14 cellular contexts compared by ENCODE assay signal in genomic region chr16:33339093-33340071, GRCh38. TPM values are rescaled to one million over a fixed set of nuclear protein-coding genes. Genes with fewer than 3 reads are reported as not detected.
A peak's percentile ranks its signal among the peaks of the same experiment; 100 is the strongest.
DNase-seq lines count a peak whose midpoint lies in the region; ATAC-seq and TF ChIP-seq lines count a peak whose summit lies in the region.
"Not testable (repeated sequence)": the region's sequence is repeated elsewhere in the genome, so short reads cannot be mapped to it uniquely, and the experiment has no call there.
"Had no signal": no experiment of that assay in that cellular context is flagged by ENCODE, and none has a peak within 500 bp of the region (broad histone marks: within the 10 kb centered on the region; RNA-seq: fewer than 3 reads in every experiment).

No MANE protein-coding gene starts in this region.

- H3K36me3 Mint-ChIP-seq in activated B cell treated with CpG ODN at 0.5 μM for 24 hours (ENCODE audit: low read depth); activated T-cell treated with anti-CD3 and anti-CD28 coated beads, Interleukin-2, amount 50 U/mL, for 4 hours (ENCODE audit: insufficient read depth); central memory CD8-positive, alpha-beta T cell (ENCODE audit: insufficient read depth); natural killer cell treated with Interleukin-12 subunit alpha and Interleukin-12 subunit beta and Interleukin-15 and Interleukin-18, amount 100 ng/mL, for 72 hours: not testable (repeated sequence)

- H3K27me3 Mint-ChIP-seq in activated B cell treated with CpG ODN at 0.5 μM for 24 hours; activated T-cell treated with anti-CD3 and anti-CD28 coated beads, Interleukin-2, amount 50 U/mL, for 4 hours (ENCODE audit: low read depth); central memory CD8-positive, alpha-beta T cell; natural killer cell treated with Interleukin-12 subunit alpha and Interleukin-12 subunit beta and Interleukin-15 and Interleukin-18, amount 100 ng/mL, for 72 hours: not testable (repeated sequence)

- not testable (repeated sequence) for H3K4me3 Mint-ChIP-seq in activated B cell treated with CpG ODN at 0.5 μM for 24 hours; activated T-cell treated with anti-CD3 and anti-CD28 coated beads, Interleukin-2, amount 50 U/mL, for 4 hours; central memory CD8-positive, alpha-beta T cell; natural killer cell treated with Interleukin-12 subunit alpha and Interleukin-12 subunit beta and Interleukin-15 and Interleukin-18, amount 100 ng/mL, for 72 hours

- CTCF ChIA-PET in activated B cell treated with CpG ODN at 0.5 μM for 24 hours (lab: Charles Lee), result not testable (repeated sequence)

- H3K4me3 ChIP-seq in right cardiac atrium (ENCODE audit: low read length); upper lobe of right lung: not testable (repeated sequence)

- H3K4me1 Mint-ChIP-seq in activated B cell treated with CpG ODN at 0.5 μM for 24 hours; activated T-cell treated with anti-CD3 and anti-CD28 coated beads, Interleukin-2, amount 50 U/mL, for 4 hours (ENCODE audit: low read depth); central memory CD8-positive, alpha-beta T cell; natural killer cell treated with Interleukin-12 subunit alpha and Interleukin-12 subunit beta and Interleukin-15 and Interleukin-18, amount 100 ng/mL, for 72 hours (ENCODE audit: low read depth in 2 of 2): not testable (repeated sequence)

- ATAC-seq in activated B cell treated with CpG ODN at 0.5 μM for 24 hours (ENCODE audit: low read depth) (peak; percentile 18), right cardiac atrium (peak; percentile 80 to 93), upper lobe of right lung (peak; percentile 87)
- peak in 1 of 2 donors; percentile 62 for ATAC-seq in activated T-cell treated with anti-CD3 and anti-CD28 coated beads, Interleukin-2, amount 50 U/mL, for 4 hours
- ATAC-seq in central memory CD8-positive, alpha-beta T cell (replicated peaks; ENCODE audit: extremely low read depth, poor library complexity, severe bottlenecking), result peak; percentile 31
- ATAC-seq in natural killer cell treated with Interleukin-12 subunit alpha and Interleukin-12 subunit beta and Interleukin-15 and Interleukin-18, amount 100 ng/mL, for 72 hours, result peak in 1 of 2 donors; percentile 66

- H3K36me3 ChIP-seq in upper lobe of right lung, result not testable (repeated sequence)

- POLR2A ChIA-PET in activated B cell treated with CpG ODN at 0.5 μM for 24 hours (lab: Charles Lee), result not testable (repeated sequence)

- WGBS in right cardiac atrium, result 76% methylated on average over 3 of the region's 4 CpGs

- not testable (repeated sequence) for H3K27ac ChIP-seq in right cardiac atrium (ENCODE audit: low read length); upper lobe of right lung

- H3K27me3 ChIP-seq in right cardiac atrium (ENCODE audit: control insufficient read depth, insufficient read depth); upper lobe of right lung: not testable (repeated sequence)

- H3K27ac Mint-ChIP-seq in activated B cell treated with CpG ODN at 0.5 μM for 24 hours; central memory CD8-positive, alpha-beta T cell (ENCODE audit: low read depth); natural killer cell treated with Interleukin-12 subunit alpha and Interleukin-12 subunit beta and Interleukin-15 and Interleukin-18, amount 100 ng/mL, for 72 hours: not testable (repeated sequence)

- not testable (repeated sequence) for H3K4me1 ChIP-seq in right cardiac atrium (ENCODE audit: control insufficient read depth, insufficient read depth, low read length); upper lobe of right lung

- intact Hi-C loops in activated B cell treated with CpG ODN at 0.5 μM for 24 hours (cut with micrococcal nuclease); right cardiac atrium (cut with DNase I); upper lobe of right lung (cut with DNase I): not testable (repeated sequence)

- TF ChIP-seq CTCF in activated B cell treated with CpG ODN at 0.5 μM for 24 hours (IDR thresholded peaks at IDR 0.05); upper lobe of right lung (IDR thresholded peaks at IDR 0.05): not testable (repeated sequence)

- DNase-seq in HT-29 (ENCODE audit: low spot score) (peak; percentile 0), activated B cell treated with CpG ODN at 0.5 μM for 24 hours (peak; percentile 36)
- peak; percentile 52 for DNase-seq in activated T-cell treated with anti-CD3 and anti-CD28 coated beads, Interleukin-2, amount 50 U/mL, for 4 hours
- DNase-seq in central memory CD8-positive, alpha-beta T cell (ENCODE audit: low spot score in 2 of 2), result peak; percentile 43 to 55
- DNase-seq in right cardiac atrium, upper lobe of right lung: not testable (repeated sequence)
- DNase-seq in natural killer cell treated with Interleukin-12 subunit alpha and Interleukin-12 subunit beta and Interleukin-15 and Interleukin-18, amount 100 ng/mL, for 72 hours (ENCODE audit: low spot score), result peak; percentile 83
- peak; percentile 3 to 22 for DNase-seq in stimulated activated CD4-positive, alpha-beta T cell treated with anti-CD3 and anti-CD28 coated beads, Interleukin-4, amount 100 ng/mL, for 48 hours (ENCODE audit: low read depth in 2 of 2)

- H3K9me3 ChIP-seq in right cardiac atrium (ENCODE audit: control insufficient read depth, low read length); upper lobe of right lung: not testable (repeated sequence)

- not testable (repeated sequence) for H3K9me3 Mint-ChIP-seq in activated B cell treated with CpG ODN at 0.5 μM for 24 hours; activated T-cell treated with anti-CD3 and anti-CD28 coated beads, Interleukin-2, amount 50 U/mL, for 4 hours; central memory CD8-positive, alpha-beta T cell; natural killer cell treated with Interleukin-12 subunit alpha and Interleukin-12 subunit beta and Interleukin-15 and Interleukin-18, amount 100 ng/mL, for 72 hours

RNA-seq across cellular contexts. Expression of gene TP53TG3B, which starts 21.3 kb away (rescaled TPM):
- total RNA-seq in HT-29 (2014; rRNA removed; shearing (Covaris generic)), result not detected in 2 replicates
- total RNA-seq in activated B cell treated with CpG ODN at 0.5 μM for 24 hours (not detected in 2 replicates), right cardiac atrium (not detected), upper lobe of right lung (not detected)
- not detected for total RNA-seq in activated T-cell treated with anti-CD3 and anti-CD28 coated beads, Interleukin-2, amount 50 U/mL, for 4 hours
- polyA plus RNA-seq in right cardiac atrium, result not detected
- total RNA-seq in natural killer cell treated with Interleukin-12 subunit alpha and Interleukin-12 subunit beta and Interleukin-15 and Interleukin-18, amount 100 ng/mL, for 72 hours, result not detected
- total RNA-seq: activated T-cell treated with anti-CD3 and anti-CD28 coated beads, Interleukin-2, amount 50 U/mL, for 72 hours; bronchial epithelial cell; CD8-positive, alpha-beta T cell; GM23338; renal cortical epithelial cell; SJSA1 had no signal
- polyA plus RNA-seq: GM23338 had no signal

RNA-seq across cellular contexts. Expression of gene TP53TG3E, which starts 35.3 kb away (rescaled TPM):
- total RNA-seq in HT-29 (2014; rRNA removed; shearing (Covaris generic)), result not detected in 2 replicates
- total RNA-seq in activated B cell treated with CpG ODN at 0.5 μM for 24 hours, result not detected in 2 replicates
- total RNA-seq in activated T-cell treated with anti-CD3 and anti-CD28 coated beads, Interleukin-2, amount 50 U/mL, for 4 hours, result not detected
- not detected for total RNA-seq in right cardiac atrium
- not detected for polyA plus RNA-seq in right cardiac atrium
- not detected for total RNA-seq in natural killer cell treated with Interleukin-12 subunit alpha and Interleukin-12 subunit beta and Interleukin-15 and Interleukin-18, amount 100 ng/mL, for 72 hours
- not detected for total RNA-seq in upper lobe of right lung
- total RNA-seq: activated T-cell treated with anti-CD3 and anti-CD28 coated beads, Interleukin-2, amount 50 U/mL, for 72 hours; bronchial epithelial cell; CD8-positive, alpha-beta T cell; GM23338; renal cortical epithelial cell; SJSA1 had no signal
- polyA plus RNA-seq: GM23338 had no signal
